Comparison of ENCODE assay signal across 22 cellular contexts in the genomic region with DNA sequence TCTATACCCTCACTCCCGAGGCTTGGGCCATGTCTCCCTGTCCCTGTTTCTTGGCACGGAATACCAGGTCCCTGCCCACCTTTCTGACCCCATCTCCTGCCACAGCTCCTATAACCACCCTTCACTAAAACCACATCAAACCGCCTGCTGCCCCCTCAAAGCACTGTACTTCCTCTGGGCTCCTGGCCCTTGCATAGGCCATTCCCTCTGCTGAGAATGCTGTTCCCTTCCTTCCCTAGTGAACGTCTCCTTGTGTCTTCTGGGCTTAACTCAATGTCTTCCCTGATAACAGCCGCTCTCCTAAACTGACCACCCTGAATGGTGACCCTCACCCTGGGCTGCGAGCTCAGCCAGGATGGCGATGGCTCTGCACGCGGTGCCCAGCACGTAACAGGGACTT. TPM values are rescaled to one million over a fixed set of nuclear protein-coding genes. Genes with fewer than 3 reads are reported as not detected.
DNase-seq lines count a peak whose midpoint lies in the region; ATAC-seq and TF ChIP-seq lines count a peak whose summit lies in the region.
"Had no signal": no experiment of that assay in that cellular context is flagged by ENCODE, and none has a peak within 500 bp of the region (broad histone marks: within the 10 kb centered on the region; RNA-seq: fewer than 3 reads in every experiment).

No MANE protein-coding gene starts in this region.

- ATAC-seq in central memory CD8-positive, alpha-beta T cell (replicated peaks; ENCODE audit: extremely low read depth, poor library complexity, severe bottlenecking): no peak
- ATAC-seq in HG02642 (IDR thresholded peaks at IDR 0.05; ENCODE audit: poor library complexity, unreplicated experiment): no peak
- ATAC-seq: GM23338 had no signal

- no peaks in the 10 kb centered on the region for H3K27me3 Mint-ChIP-seq in central memory CD8-positive, alpha-beta T cell

- H3K4me1 ChIP-seq in BLaER1 (peaks cover 76% of the 10 kb centered on the region), neuronal stem cell (ENCODE audit: control insufficient read depth in 2 of 2, insufficient read depth in 1 of 2, low read depth in 1 of 2, low read length in 2 of 2) (peaks cover 10 to 11% of the 10 kb centered on the region in 2 donors)

- no peak overlapping the region for H3K4me3 Mint-ChIP-seq in central memory CD8-positive, alpha-beta T cell
- H3K4me3 Mint-ChIP-seq: GM23338 had no signal

- no peak overlapping the region for H3K14ac ChIP-seq in neuronal stem cell (ENCODE audit: low read length)

- peaks cover 12% of the 10 kb centered on the region for H3K4me1 Mint-ChIP-seq in central memory CD8-positive, alpha-beta T cell
- H3K4me1 Mint-ChIP-seq: GM23338 had no signal

- no peak overlapping the region for H3K18ac ChIP-seq in neuronal stem cell (ENCODE audit: low read length)

- peak; percentile 5 for TF ChIP-seq POLR2A in GM19099 (IDR thresholded peaks at IDR 0.05; ENCODE audit: extremely low read depth, insufficient read length, low read depth)

- H2AK5ac ChIP-seq in neuronal stem cell (ENCODE audit: low read depth, low read length): no peak overlapping the region

- H2BK15ac ChIP-seq in neuronal stem cell (ENCODE audit: low read length): no peak overlapping the region

- H3K36me3 Mint-ChIP-seq in central memory CD8-positive, alpha-beta T cell (ENCODE audit: insufficient read depth): peaks cover 29% of the 10 kb centered on the region

- H3K9ac ChIP-seq in BLaER1: no peak overlapping the region
- no peak overlapping the region for H3K9ac ChIP-seq in neuronal stem cell (ENCODE audit: low read depth, low read length, poor library complexity)

- H3K27me3 ChIP-seq in BLaER1 (no peaks in the 10 kb centered on the region), neuronal stem cell (ENCODE audit: control insufficient read depth in 3 of 3, insufficient read depth in 3 of 3, low read depth in 1 of 3, low read length in 3 of 3) (peaks cover 0 to 12% (median 0%) of the 10 kb centered on the region in 3 experiments)

- H3K23ac ChIP-seq in neuronal stem cell (ENCODE audit: low read depth, low read length, poor library complexity): peak overlapping the region; percentile 91

- no peak overlapping the region for H2BK5ac ChIP-seq in neuronal stem cell (ENCODE audit: low read length)

- no peak overlapping the region for H2BK120ac ChIP-seq in neuronal stem cell (ENCODE audit: low read depth, low read length)

- H4K91ac ChIP-seq in neuronal stem cell (ENCODE audit: low read depth, low read length, poor library complexity): no peak overlapping the region

- H3K27ac ChIP-seq in BLaER1: peak overlapping the region; percentile 70
- H3K27ac ChIP-seq in neuronal stem cell (replicated peaks; ENCODE audit: low read length): no peak overlapping the region
- H3K27ac ChIP-seq: SK-N-MC had no signal

- peak overlapping the region; percentile 69 for H3K27ac Mint-ChIP-seq in central memory CD8-positive, alpha-beta T cell (ENCODE audit: low read depth)
- H3K27ac Mint-ChIP-seq: GM23338 had no signal

- H3K4ac ChIP-seq in neuronal stem cell (ENCODE audit: low read length): no peak overlapping the region

- H3K9me3 ChIP-seq in BLaER1 (no peaks in the 10 kb centered on the region), neuronal stem cell (replicated peaks in 1 of 2; ENCODE audit: control insufficient read depth in 2 of 2, insufficient read depth in 1 of 2, low read depth in 1 of 2, low read length in 2 of 2) (peaks cover 0 to 2% of the 10 kb centered on the region in 2 donors)

- H3K79me1 ChIP-seq in neuronal stem cell (ENCODE audit: low read depth, low read length): peaks cover 1% of the 10 kb centered on the region

- no peak overlapping the region for H2BK12ac ChIP-seq in neuronal stem cell (ENCODE audit: low read length)

- no peak overlapping the region for H4K8ac ChIP-seq in neuronal stem cell (ENCODE audit: low read depth, low read length)

- no peak overlapping the region for H2AFZ ChIP-seq in neuronal stem cell (ENCODE audit: low read length)
- H2AFZ ChIP-seq: GM23338 had no signal

- H3K4me2 ChIP-seq in BLaER1: peak overlapping the region; percentile 95
- no peak overlapping the region for H3K4me2 ChIP-seq in neuronal stem cell (ENCODE audit: insufficient read depth, low read length, poor library complexity, severe bottlenecking)
- H3K4me2 ChIP-seq: GM23338 had no signal

- no peak overlapping the region for H3K4me3 ChIP-seq in BLaER1
- no peak overlapping the region for H3K4me3 ChIP-seq in neuronal stem cell (ENCODE audit: low read length in 2 of 2)
- H3K4me3 ChIP-seq: GM23338, SK-N-MC had no signal

- no peaks in the 10 kb centered on the region for H3K9me3 Mint-ChIP-seq in central memory CD8-positive, alpha-beta T cell
- H3K9me3 Mint-ChIP-seq: GM23338 had no signal

- no peak for DNase-seq in central memory CD8-positive, alpha-beta T cell (ENCODE audit: low spot score in 2 of 2)
- DNase-seq in neuronal stem cell (ENCODE audit: low spot score) (no peak), amniotic stem cell (lab: John Stamatoyannopoulos, UW) (no peak), medulla oblongata (ENCODE audit: extremely low spot score) (no peak)
- DNase-seq: ACHN, COR-L47, GF-D8, HCEC 1CT, KG1, NCI-H1417, NCI-H187, NCI-H2107, NCI-H2227 treated with DMSO at 0.1 percent for 48 hours, NCI-H510A treated with DMSO at 0.1 percent for 48 hours, NCI-H774, OCI-M1, Right ventricle myocardium superior had no signal

- peaks cover 56% of the 10 kb centered on the region for H3K36me3 ChIP-seq in BLaER1
- peaks cover 0 to 2% of the 10 kb centered on the region in 2 donors for H3K36me3 ChIP-seq in neuronal stem cell (replicated peaks in 1 of 2; ENCODE audit: control insufficient read depth in 2 of 2, insufficient read depth in 2 of 2, low read length in 2 of 2)

- no CpG with 5 or more reads among the region's 10 CpGs for WGBS in neuronal stem cell (ENCODE audit: extremely low coverage in 2 of 2, insufficient read length in 2 of 2, insufficient replicate concordance in 1 of 2), 2 donors

- H4K20me1 ChIP-seq in BLaER1: no peaks in the 10 kb centered on the region

RNA-seq across cellular contexts. Expression of a gene that starts 10.7 kb away (rescaled TPM):
- 0.13 TPM for polyA plus RNA-seq in neuronal stem cell (2013, experiment 1 of 2)
- polyA plus RNA-seq in neuronal stem cell (2013, experiment 2 of 2): not detected

RNA-seq across cellular contexts. Expression of a gene that starts 23.1 kb away (rescaled TPM):
- 2.4 TPM for polyA plus RNA-seq in neuronal stem cell (2013, experiment 1 of 2)
- polyA plus RNA-seq in neuronal stem cell (2013, experiment 2 of 2): 2.3 TPM

RNA-seq across cellular contexts. Expression of a gene that starts 25.1 kb away (rescaled TPM):
- 17.1 TPM for polyA plus RNA-seq in neuronal stem cell (2013, experiment 1 of 2)
- 16.9 TPM for polyA plus RNA-seq in neuronal stem cell (2013, experiment 2 of 2)

RNA-seq across cellular contexts. Expression of a gene that starts 59.4 kb away (rescaled TPM):
- 0.98 TPM for polyA plus RNA-seq in neuronal stem cell (2013, experiment 1 of 2)
- 0.96 TPM for polyA plus RNA-seq in neuronal stem cell (2013, experiment 2 of 2)
